6 cellular contexts compared by ENCODE assay signal in genomic region chr5:4832491-4832890, GRCh38.
"Had no signal": no experiment of that assay in that cellular context is flagged by ENCODE, and none has a peak within 500 bp of the region (broad histone marks: within the 10 kb centered on the region; RNA-seq: fewer than 3 reads in every experiment).

No MANE protein-coding gene starts in this region.

- H3K36me3 ChIP-seq: HAP-1 had no signal

- H2AFZ ChIP-seq: GM23248 had no signal

- H3K27ac ChIP-seq: GM23248, HL-60 had no signal

- H3K9ac ChIP-seq: GM23248 had no signal

- H3K4me3 ChIP-seq: GM23248, HAP-1 had no signal

- DNase-seq: GM23248, GOT3, H7, HFFc6 had no signal

- H3K9me3 ChIP-seq: HAP-1 had no signal
